Comparison of ENCODE assay signal across 18 cellular contexts in the genomic region with DNA sequence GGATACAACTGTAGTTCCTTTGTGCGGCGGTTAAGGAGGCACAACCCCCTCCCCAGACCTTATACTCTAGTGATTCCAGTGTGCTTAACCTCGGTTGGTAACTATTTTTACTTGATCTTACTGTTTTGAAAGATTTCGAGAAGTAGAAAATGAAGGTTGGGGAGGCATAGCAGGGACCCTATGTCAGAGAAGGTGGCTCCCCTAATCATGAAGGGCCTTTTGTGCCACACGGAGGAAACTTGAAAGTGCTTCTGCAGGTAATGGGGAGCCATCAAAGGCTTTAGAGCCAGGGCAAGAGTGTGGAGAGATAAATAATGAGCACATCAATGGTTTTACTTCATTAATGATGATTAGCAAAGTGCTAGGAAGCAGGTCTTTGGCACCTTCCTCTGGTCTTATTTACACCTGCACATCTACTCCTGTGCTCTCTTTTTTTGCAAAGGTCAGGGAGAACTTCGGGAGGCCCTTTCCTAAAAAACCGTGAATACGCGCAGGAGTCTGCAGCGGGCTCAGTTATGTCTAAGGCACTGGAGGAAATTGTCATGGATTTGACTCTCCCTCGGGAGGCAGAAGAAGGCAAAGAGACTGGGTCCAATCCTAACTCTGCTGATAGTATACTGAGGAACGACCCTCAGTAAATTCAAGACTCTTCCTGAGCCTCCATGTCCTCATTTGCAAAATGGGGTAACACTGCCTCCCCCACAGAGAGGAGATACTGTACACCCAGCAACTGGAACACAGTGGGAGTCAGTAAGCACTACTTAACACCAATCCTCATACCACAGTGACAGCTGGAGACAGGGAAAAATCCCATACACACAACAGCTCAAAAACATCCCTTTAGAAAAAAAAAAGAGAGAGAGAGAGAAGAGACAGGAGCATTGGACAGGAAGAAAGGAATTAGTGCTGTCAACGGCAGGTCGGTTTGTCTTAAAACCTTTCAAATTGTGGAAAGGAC.
DNase-seq lines count a peak whose midpoint lies in the region; FAIRE-seq and TF ChIP-seq lines count a peak whose summit lies in the region.
"Had no signal": no experiment of that assay in that cellular context is flagged by ENCODE, and none has a peak within 500 bp of the region (broad histone marks: within the 10 kb centered on the region; RNA-seq: fewer than 3 reads in every experiment).

No MANE protein-coding gene starts in this region.

- TF ChIP-seq CTCF in Calu3 (IDR thresholded peaks at IDR 0.05; ENCODE audit: unreplicated experiment) (no peak), astrocyte (IDR thresholded peaks at IDR 0.05; ENCODE audit: insufficient read depth, low read depth, low read length) (no peak), mesothelial cell of epicardium (IDR thresholded peaks at IDR 0.05; ENCODE audit: unreplicated experiment) (no peak), GM20000 (IDR thresholded peaks at IDR 0.05; ENCODE audit: extremely low read depth, missing control alignments) (no peak)

- H3K9me3 Mint-ChIP-seq in Calu3 (ENCODE audit: low read depth, unreplicated experiment) = peaks cover 3% of the 10 kb centered on the region
- H3K9me3 Mint-ChIP-seq in astrocyte (ENCODE audit: unreplicated experiment) = peaks cover 2% of the 10 kb centered on the region
- H3K9me3 Mint-ChIP-seq in mesothelial cell of epicardium = peaks cover 5% of the 10 kb centered on the region
- H3K9me3 Mint-ChIP-seq: CD8-positive, alpha-beta memory T cell had no signal

- peaks cover 4% of the 10 kb centered on the region for H3K4me1 ChIP-seq in astrocyte (ENCODE audit: insufficient read depth, low read length)
- H3K4me1 ChIP-seq in small intestine (ENCODE audit: control insufficient read depth in 2 of 2, insufficient read depth in 1 of 2, low read depth in 1 of 2, low read length in 1 of 2) = peaks cover 0 to 5% of the 10 kb centered on the region in 2 donors

- peak overlapping the region; percentile 40 for H3K4me3 Mint-ChIP-seq in Calu3 (ENCODE audit: low read depth, unreplicated experiment)
- H3K4me3 Mint-ChIP-seq in astrocyte (ENCODE audit: unreplicated experiment) = no peak overlapping the region
- no peak overlapping the region for H3K4me3 Mint-ChIP-seq in mesothelial cell of epicardium
- H3K4me3 Mint-ChIP-seq: B cell; CD8-positive, alpha-beta memory T cell had no signal

- H3K36me3 Mint-ChIP-seq in Calu3 (ENCODE audit: insufficient read depth, unreplicated experiment) (no peaks in the 10 kb centered on the region), astrocyte (ENCODE audit: low read depth, unreplicated experiment) (no peaks in the 10 kb centered on the region), mesothelial cell of epicardium (no peaks in the 10 kb centered on the region)
- H3K36me3 Mint-ChIP-seq: CD8-positive, alpha-beta memory T cell had no signal

- H3K27ac ChIP-seq in astrocyte (ENCODE audit: low read depth, low read length) (no peak overlapping the region), small intestine (ENCODE audit: low read depth in 1 of 2, low read length in 1 of 2) (peak overlapping the region; percentile 67 to 72)

- BruUV-seq in Calu3 (replicated peaks; lab: Mats Ljungman, UMichigan) = no TSS peak

- H3K9ac ChIP-seq in astrocyte (ENCODE audit: low read length) = no peak overlapping the region

- no peaks in the 10 kb centered on the region for H3K9me3 ChIP-seq in astrocyte (ENCODE audit: insufficient read depth, low read depth, low read length)
- H3K9me3 ChIP-seq in small intestine (ENCODE audit: control insufficient read depth, low read depth) = no peaks in the 10 kb centered on the region

- H3K4me3 ChIP-seq in astrocyte (ENCODE audit: insufficient read depth, low read depth, low read length) = no peak overlapping the region
- H3K4me3 ChIP-seq in small intestine (ENCODE audit: low read depth in 1 of 2, low read length in 2 of 2) = no peak overlapping the region

- CTCF ChIA-PET in Calu3 (lab: Charles Lee) = no interaction called here

- H2AFZ ChIP-seq in astrocyte (ENCODE audit: low read depth, low read length) = no peak overlapping the region

- no peaks in the 10 kb centered on the region for H3K79me2 ChIP-seq in astrocyte (ENCODE audit: insufficient read depth, low read length)

- no peaks in the 10 kb centered on the region for H3K36me3 ChIP-seq in astrocyte (ENCODE audit: insufficient read depth, low read length)
- no peaks in the 10 kb centered on the region for H3K36me3 ChIP-seq in small intestine (ENCODE audit: control insufficient read depth in 2 of 2, insufficient read depth in 2 of 2, low read length in 2 of 2)

- H3K27me3 Mint-ChIP-seq in Calu3 (ENCODE audit: unreplicated experiment) (peaks cover 6% of the 10 kb centered on the region), astrocyte (ENCODE audit: low read depth, unreplicated experiment) (peaks cover 2% of the 10 kb centered on the region), mesothelial cell of epicardium (ENCODE audit: low read depth) (no peaks in the 10 kb centered on the region)

- H3K27me3 ChIP-seq in astrocyte (ENCODE audit: insufficient read depth, low read length) (no peaks in the 10 kb centered on the region), small intestine (ENCODE audit: control insufficient read depth in 2 of 2, insufficient read depth in 2 of 2, low read length in 2 of 2) (no peaks in the 10 kb centered on the region)

- intact Hi-C loops in Calu3 (cut with micrococcal nuclease; ENCODE audit: unreplicated experiment) = no loop called here

- peaks cover 23% of the 10 kb centered on the region for H3K4me1 Mint-ChIP-seq in Calu3 (ENCODE audit: low read depth, unreplicated experiment)
- peaks cover 38% of the 10 kb centered on the region for H3K4me1 Mint-ChIP-seq in astrocyte (ENCODE audit: low read depth, unreplicated experiment)
- H3K4me1 Mint-ChIP-seq in mesothelial cell of epicardium = peaks cover 57% of the 10 kb centered on the region
- H3K4me1 Mint-ChIP-seq: B cell; CD8-positive, alpha-beta memory T cell had no signal

- 77 to 85% (median 84%) methylated on average over 14 of the region's 14 CpGs for WGBS in small intestine, 3 donors

- H3K27ac Mint-ChIP-seq in Calu3 (ENCODE audit: unreplicated experiment) = peak overlapping the region; percentile 77
- peak overlapping the region; percentile 37 for H3K27ac Mint-ChIP-seq in astrocyte (ENCODE audit: unreplicated experiment)
- H3K27ac Mint-ChIP-seq in mesothelial cell of epicardium = peak overlapping the region; percentile 96
- H3K27ac Mint-ChIP-seq: B cell; CD8-positive, alpha-beta memory T cell had no signal

- DNase-seq in Calu3 = no peak
- DNase-seq in astrocyte (ENCODE audit: low read depth) = no peak
- DNase-seq in mesothelial cell of epicardium (ENCODE audit: low spot score in 2 of 2, unreplicated experiment in 2 of 2) = no peak
- no peak for DNase-seq in small intestine
- DNase-seq in GM20000 (ENCODE audit: low spot score) = no peak
- DNase-seq in pons (ENCODE audit: low spot score) = no peak
- DNase-seq in GM19240 (ENCODE audit: insufficient read length, low spot score) = no peak
- DNase-seq: CD8-positive, alpha-beta memory T cell; DMS 273 treated with DMSO at 0.1 percent for 48 hours; KG1; NCI-H1092; NCI-H1694; NCI-H2107; NCI-H345; NCI-H69; PC-3 had no signal

- H4K20me1 ChIP-seq in astrocyte (ENCODE audit: insufficient read depth, low read length) = no peaks in the 10 kb centered on the region

- no peak overlapping the region for H3K4me2 ChIP-seq in astrocyte (ENCODE audit: low read length)

- FAIRE-seq in astrocyte (lab: Jason Lieb, UNC) (no peak), small intestine (lab: Jason Lieb, UNC) (no peak)
- FAIRE-seq: H54 had no signal

Comparison
In these comparisons a context has a peak if more than half of its experiments do, and no peak if none do; other contexts are left out.
1. H3K27ac Mint-ChIP-seq: peak in every context shown above with its lines; median percentile 96 in mesothelial cell of epicardium; 77 in Calu3; 37 in astrocyte.